In the genomic region with DNA sequence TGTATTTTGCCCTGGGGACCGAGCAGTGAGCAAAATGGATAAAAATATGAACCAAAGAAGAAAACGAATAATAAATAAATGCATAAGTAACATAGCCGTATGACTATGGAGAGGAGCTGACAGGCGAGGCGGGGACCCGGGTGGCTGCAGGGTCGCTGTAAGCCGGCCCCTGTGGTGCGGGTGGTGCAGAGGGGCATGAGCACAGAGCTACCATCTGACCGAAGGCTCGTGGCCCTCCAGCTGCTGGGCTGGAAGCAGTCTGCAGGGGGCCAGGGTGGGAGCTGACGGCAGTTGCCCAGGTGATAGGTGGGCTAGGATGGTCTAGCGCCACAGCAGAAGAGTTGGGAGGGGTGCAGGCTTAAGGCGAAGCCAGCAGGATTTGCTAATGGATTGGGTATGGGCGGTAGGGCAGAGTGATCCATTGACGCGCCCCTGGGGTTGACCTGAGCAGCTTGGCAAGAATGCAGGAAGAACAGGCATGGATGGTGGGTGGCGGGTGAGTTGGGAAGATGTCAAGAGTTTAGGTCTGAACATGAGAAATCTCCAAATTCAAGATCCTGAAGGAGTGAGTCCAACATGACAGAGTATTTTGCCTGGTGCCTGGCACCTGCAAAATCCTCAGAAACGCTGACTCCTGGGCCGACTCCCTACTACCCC, we compare ENCODE assay signal across 15 cellular contexts.
DNase-seq lines count a peak whose midpoint lies in the region; ATAC-seq and TF ChIP-seq lines count a peak whose summit lies in the region.
"Had no signal": no experiment of that assay in that cellular context is flagged by ENCODE, and none has a peak within 500 bp of the region (broad histone marks: within the 10 kb centered on the region; RNA-seq: fewer than 3 reads in every experiment).

No MANE protein-coding gene starts in this region.

- peaks cover 6 to 77% (median 18%) of the 10 kb centered on the region in 3 donors for H3K27me3 ChIP-seq in sigmoid colon

- intact Hi-C loops in sigmoid colon (cut with DNase I), result no loop called here

- no peak; the same call in 1 of the 2 replicates for ATAC-seq in WTC11

- 83 to 90% methylated on average over 20 of the region's 20 CpGs for WGBS in sigmoid colon, 2 donors

- H3K4me1 ChIP-seq in HEK293 (ENCODE audit: control insufficient read depth, insufficient read depth, low read length) (peaks cover 5% of the 10 kb centered on the region; the same call in 1 of the 2 replicates), sigmoid colon (no peaks in the 10 kb centered on the region)

- H3K4me3 Mint-ChIP-seq in WTC11, result peak overlapping the region; percentile 56
- H3K4me3 Mint-ChIP-seq: CD14-positive monocyte had no signal

- peaks cover 12% of the 10 kb centered on the region for H3K27me3 Mint-ChIP-seq in WTC11 (ENCODE audit: low read depth)

- CTCF ChIA-PET in HEK293 (lab: Yijun Ruan, JAX), result interaction anchor here (0.7 to 1.3 kb wide), 2 partner anchors 45 to 1779 kb away, joined by 4 to 5 read pairs; partner anchors contain the start of gene KIAA0513
- CTCF ChIA-PET in WTC11 (lab: Charles Lee), result interaction anchor here (0.9 to 1.6 kb wide), 6 partner anchors 13 to 472 kb away, joined by 3 to 5 read pairs (median 3); no protein-coding TSS in a partner anchor

- no peak overlapping the region for H3K27ac Mint-ChIP-seq in WTC11
- H3K27ac Mint-ChIP-seq: CD14-positive monocyte had no signal

- TF ChIP-seq POLR2A in sigmoid colon (IDR thresholded peaks at IDR 0.05), result no peak

- H3K27ac ChIP-seq in HEK293 (ENCODE audit: extremely low read depth, low read depth, low read length) (no peak overlapping the region), sigmoid colon (no peak overlapping the region)

- DNase-seq in WTC11 (ENCODE audit: low spot score) (no peak), sigmoid colon (peak; percentile 50), NCI-H1436 treated with DMSO at 0.1 percent for 48 hours (lab: John Stamatoyannopoulos, UW) (no peak), NCI-H146 (lab: John Stamatoyannopoulos, UW) (no peak)
- no peak for DNase-seq in stimulated activated CD4-positive, alpha-beta T cell treated with anti-CD3 and anti-CD28 coated beads, Interleukin-15, amount 100 ng/mL, for 24 hours
- DNase-seq: COR-L47, KBM-7, NCI-H1048, NCI-H1694, NCI-H446, NCI-H748 treated with DMSO at 0.1 percent for 48 hours, Right ventricle myocardium superior had no signal

- no peaks in the 10 kb centered on the region for H3K9me3 Mint-ChIP-seq in WTC11

- H3K4me3 ChIP-seq in HEK293 (ENCODE audit: low read depth, low read length) (no peak overlapping the region), iPS-18c (ENCODE audit: insufficient read depth, low read depth, low read length) (peak overlapping the region; percentile 34), sigmoid colon (no peak overlapping the region)

- TF ChIP-seq EP300 in sigmoid colon (IDR thresholded peaks at IDR 0.05), result no peak

- H3K4me1 Mint-ChIP-seq in WTC11, result peaks cover 18% of the 10 kb centered on the region
- H3K4me1 Mint-ChIP-seq: CD14-positive monocyte had no signal

- TF ChIP-seq CTCF in HEK293 (tag by site-specific recombination; IDR thresholded peaks at IDR 0.05) (no peak), WTC11 (IDR thresholded peaks at IDR 0.05) (no peak), sigmoid colon (IDR thresholded peaks at IDR 0.05) (no peak)

- H3K36me3 ChIP-seq in HEK293 (ENCODE audit: control insufficient read depth in 2 of 2, insufficient read depth in 1 of 2, low read length in 2 of 2) (no peaks in the 10 kb centered on the region), sigmoid colon (no peaks in the 10 kb centered on the region)

- POLR2A ChIA-PET in HEK293 (lab: Yijun Ruan, JAX), result interaction anchor here (0.7 to 1.7 kb wide), 4 partner anchors 8 to 23 kb away, joined by 3 to 9 read pairs (median 4); no protein-coding TSS in a partner anchor
- POLR2A ChIA-PET in WTC11 (lab: Charles Lee), result no interaction called here

- H3K9me3 ChIP-seq in HEK293 (ENCODE audit: control insufficient read depth, insufficient read depth, low read depth, low read length) (no peaks in the 10 kb centered on the region), iPS-18c (ENCODE audit: control insufficient read depth, insufficient read depth, low read length) (peaks cover 2% of the 10 kb centered on the region), sigmoid colon (peaks cover 0 to 3% (median 1%) of the 10 kb centered on the region in 4 donors)

- H3K36me3 Mint-ChIP-seq in WTC11, result no peaks in the 10 kb centered on the region
- H3K36me3 Mint-ChIP-seq: CD14-positive monocyte had no signal

TF ChIP-seq in HEK293, 187 proteins besides CTCF, POLR2A, EP300 and RAD21 (continues in another document):
- TF ChIP-seq SCRT1 (tag by site-specific recombination; IDR thresholded peaks at IDR 0.05; ENCODE audit: borderline replicate concordance), result no peak
- TF ChIP-seq, protein P1, sequence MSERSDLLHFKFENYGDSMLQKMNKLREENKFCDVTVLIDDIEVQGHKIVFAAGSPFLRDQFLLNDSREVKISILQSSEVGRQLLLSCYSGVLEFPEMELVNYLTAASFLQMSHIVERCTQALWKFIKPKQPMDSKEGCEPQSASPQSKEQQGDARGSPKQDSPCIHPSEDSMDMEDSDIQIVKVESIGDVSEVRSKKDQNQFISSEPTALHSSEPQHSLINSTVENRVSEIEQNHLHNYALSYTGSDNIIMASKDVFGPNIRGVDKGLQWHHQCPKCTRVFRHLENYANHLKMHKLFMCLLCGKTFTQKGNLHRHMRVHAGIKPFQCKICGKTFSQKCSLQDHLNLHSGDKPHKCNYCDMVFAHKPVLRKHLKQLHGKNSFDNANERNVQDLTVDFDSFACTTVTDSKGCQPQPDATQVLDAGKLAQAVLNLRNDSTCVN (tag by site-specific recombination; optimal IDR thresholded peaks at IDR 0.05), result peak; percentile 18
- TF ChIP-seq, protein P2, sequence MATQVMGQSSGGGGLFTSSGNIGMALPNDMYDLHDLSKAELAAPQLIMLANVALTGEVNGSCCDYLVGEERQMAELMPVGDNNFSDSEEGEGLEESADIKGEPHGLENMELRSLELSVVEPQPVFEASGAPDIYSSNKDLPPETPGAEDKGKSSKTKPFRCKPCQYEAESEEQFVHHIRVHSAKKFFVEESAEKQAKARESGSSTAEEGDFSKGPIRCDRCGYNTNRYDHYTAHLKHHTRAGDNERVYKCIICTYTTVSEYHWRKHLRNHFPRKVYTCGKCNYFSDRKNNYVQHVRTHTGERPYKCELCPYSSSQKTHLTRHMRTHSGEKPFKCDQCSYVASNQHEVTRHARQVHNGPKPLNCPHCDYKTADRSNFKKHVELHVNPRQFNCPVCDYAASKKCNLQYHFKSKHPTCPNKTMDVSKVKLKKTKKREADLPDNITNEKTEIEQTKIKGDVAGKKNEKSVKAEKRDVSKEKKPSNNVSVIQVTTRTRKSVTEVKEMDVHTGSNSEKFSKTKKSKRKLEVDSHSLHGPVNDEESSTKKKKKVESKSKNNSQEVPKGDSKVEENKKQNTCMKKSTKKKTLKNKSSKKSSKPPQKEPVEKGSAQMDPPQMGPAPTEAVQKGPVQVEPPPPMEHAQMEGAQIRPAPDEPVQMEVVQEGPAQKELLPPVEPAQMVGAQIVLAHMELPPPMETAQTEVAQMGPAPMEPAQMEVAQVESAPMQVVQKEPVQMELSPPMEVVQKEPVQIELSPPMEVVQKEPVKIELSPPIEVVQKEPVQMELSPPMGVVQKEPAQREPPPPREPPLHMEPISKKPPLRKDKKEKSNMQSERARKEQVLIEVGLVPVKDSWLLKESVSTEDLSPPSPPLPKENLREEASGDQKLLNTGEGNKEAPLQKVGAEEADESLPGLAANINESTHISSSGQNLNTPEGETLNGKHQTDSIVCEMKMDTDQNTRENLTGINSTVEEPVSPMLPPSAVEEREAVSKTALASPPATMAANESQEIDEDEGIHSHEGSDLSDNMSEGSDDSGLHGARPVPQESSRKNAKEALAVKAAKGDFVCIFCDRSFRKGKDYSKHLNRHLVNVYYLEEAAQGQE (tag by site-specific recombination; IDR thresholded peaks at IDR 0.05), result no peak

TF ChIP-seq in WTC11, 78 proteins besides CTCF, POLR2A, EP300 and RAD21:
- TF ChIP-seq, protein P3, sequence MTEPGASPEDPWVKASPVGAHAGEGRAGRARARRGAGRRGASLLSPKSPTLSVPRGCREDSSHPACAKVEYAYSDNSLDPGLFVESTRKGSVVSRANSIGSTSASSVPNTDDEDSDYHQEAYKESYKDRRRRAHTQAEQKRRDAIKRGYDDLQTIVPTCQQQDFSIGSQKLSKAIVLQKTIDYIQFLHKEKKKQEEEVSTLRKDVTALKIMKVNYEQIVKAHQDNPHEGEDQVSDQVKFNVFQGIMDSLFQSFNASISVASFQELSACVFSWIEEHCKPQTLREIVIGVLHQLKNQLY (CRISPR knock-in tag; IDR thresholded peaks at IDR 0.05), result no peak
- TF ChIP-seq, protein P4, sequence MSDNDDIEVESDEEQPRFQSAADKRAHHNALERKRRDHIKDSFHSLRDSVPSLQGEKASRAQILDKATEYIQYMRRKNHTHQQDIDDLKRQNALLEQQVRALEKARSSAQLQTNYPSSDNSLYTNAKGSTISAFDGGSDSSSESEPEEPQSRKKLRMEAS (CRISPR knock-in tag; IDR thresholded peaks at IDR 0.05), result peak; percentile 9; the same call in 1 of the 2 replicates
- TF ChIP-seq ZNF423 (CRISPR knock-in tag; IDR thresholded peaks at IDR 0.05), result no peak
